1 cellular context compared by ENCODE assay signal in the genomic region with DNA sequence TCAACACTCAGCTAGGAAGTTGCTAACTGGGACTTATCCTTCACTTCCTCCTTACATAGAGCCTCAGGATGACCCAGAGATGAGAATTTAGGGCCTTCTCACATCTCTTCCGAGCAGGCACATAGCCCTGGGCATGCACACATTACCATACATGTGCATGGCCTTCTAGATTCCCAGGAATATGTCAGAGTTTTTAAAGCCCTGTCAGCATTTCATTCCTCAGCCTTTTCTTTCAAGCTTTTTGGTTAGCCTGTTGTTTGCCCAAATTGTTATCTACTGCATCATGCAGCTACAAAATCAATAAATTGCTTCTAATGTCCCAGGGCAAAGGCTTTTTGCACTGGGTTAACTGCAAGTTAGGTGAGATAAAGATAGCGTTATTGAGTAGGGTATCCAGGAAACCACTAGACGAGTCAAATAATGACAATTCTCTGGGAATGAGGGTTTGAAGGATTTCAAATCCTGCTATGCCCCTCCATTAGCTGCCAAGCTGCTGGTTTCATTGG.
A peak's percentile ranks its signal among the peaks of the same experiment; 100 is the strongest.
TF ChIP-seq lines count a peak whose summit lies in the region.

No MANE protein-coding gene starts in this region.

TF ChIP-seq in liver, 16 proteins besides CTCF, POLR2A, EP300 and RAD21:
- TF ChIP-seq TAF1 (conservative IDR thresholded peaks at IDR 0.05) (no peak), RXRA (IDR thresholded peaks at IDR 0.05) (peak; percentile 32 to 55), HNF4A (conservative IDR thresholded peaks at IDR 0.05) (peak; percentile 42 to 57), JUND (IDR thresholded peaks at IDR 0.05) (no peak), NR2F2 (IDR thresholded peaks at IDR 0.05) (no peak), GABPA (IDR thresholded peaks at IDR 0.05 in 1 of 2, conservative IDR thresholded peaks at IDR 0.05 in 1 of 2) (no peak), FOXA1 (IDR thresholded peaks at IDR 0.05) (no peak), YY1 (IDR thresholded peaks at IDR 0.05) (no peak), FOXA2 (IDR thresholded peaks at IDR 0.05) (no peak)
- TF ChIP-seq, protein P1, sequence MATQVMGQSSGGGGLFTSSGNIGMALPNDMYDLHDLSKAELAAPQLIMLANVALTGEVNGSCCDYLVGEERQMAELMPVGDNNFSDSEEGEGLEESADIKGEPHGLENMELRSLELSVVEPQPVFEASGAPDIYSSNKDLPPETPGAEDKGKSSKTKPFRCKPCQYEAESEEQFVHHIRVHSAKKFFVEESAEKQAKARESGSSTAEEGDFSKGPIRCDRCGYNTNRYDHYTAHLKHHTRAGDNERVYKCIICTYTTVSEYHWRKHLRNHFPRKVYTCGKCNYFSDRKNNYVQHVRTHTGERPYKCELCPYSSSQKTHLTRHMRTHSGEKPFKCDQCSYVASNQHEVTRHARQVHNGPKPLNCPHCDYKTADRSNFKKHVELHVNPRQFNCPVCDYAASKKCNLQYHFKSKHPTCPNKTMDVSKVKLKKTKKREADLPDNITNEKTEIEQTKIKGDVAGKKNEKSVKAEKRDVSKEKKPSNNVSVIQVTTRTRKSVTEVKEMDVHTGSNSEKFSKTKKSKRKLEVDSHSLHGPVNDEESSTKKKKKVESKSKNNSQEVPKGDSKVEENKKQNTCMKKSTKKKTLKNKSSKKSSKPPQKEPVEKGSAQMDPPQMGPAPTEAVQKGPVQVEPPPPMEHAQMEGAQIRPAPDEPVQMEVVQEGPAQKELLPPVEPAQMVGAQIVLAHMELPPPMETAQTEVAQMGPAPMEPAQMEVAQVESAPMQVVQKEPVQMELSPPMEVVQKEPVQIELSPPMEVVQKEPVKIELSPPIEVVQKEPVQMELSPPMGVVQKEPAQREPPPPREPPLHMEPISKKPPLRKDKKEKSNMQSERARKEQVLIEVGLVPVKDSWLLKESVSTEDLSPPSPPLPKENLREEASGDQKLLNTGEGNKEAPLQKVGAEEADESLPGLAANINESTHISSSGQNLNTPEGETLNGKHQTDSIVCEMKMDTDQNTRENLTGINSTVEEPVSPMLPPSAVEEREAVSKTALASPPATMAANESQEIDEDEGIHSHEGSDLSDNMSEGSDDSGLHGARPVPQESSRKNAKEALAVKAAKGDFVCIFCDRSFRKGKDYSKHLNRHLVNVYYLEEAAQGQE (IDR thresholded peaks at IDR 0.05): no peak
- TF ChIP-seq, protein P2, sequence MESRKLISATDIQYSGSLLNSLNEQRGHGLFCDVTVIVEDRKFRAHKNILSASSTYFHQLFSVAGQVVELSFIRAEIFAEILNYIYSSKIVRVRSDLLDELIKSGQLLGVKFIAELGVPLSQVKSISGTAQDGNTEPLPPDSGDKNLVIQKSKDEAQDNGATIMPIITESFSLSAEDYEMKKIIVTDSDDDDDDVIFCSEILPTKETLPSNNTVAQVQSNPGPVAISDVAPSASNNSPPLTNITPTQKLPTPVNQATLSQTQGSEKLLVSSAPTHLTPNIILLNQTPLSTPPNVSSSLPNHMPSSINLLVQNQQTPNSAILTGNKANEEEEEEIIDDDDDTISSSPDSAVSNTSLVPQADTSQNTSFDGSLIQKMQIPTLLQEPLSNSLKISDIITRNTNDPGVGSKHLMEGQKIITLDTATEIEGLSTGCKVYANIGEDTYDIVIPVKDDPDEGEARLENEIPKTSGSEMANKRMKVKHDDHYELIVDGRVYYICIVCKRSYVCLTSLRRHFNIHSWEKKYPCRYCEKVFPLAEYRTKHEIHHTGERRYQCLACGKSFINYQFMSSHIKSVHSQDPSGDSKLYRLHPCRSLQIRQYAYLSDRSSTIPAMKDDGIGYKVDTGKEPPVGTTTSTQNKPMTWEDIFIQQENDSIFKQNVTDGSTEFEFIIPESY (IDR thresholded peaks at IDR 0.05): no peak
TF ChIP-seq in liver: peak in this region for 2.
